10 cellular contexts compared by ENCODE assay signal in genomic region chr17:18093616-18094408, GRCh38. TPM values are rescaled to one million over a fixed set of nuclear protein-coding genes. Genes with fewer than 3 reads are reported as not detected.
A peak's percentile ranks its signal among the peaks of the same experiment; 100 is the strongest.
DNase-seq lines count a peak whose midpoint lies in the region; ATAC-seq, FAIRE-seq and TF ChIP-seq lines count a peak whose summit lies in the region.
"Had no signal": no experiment of that assay in that cellular context is flagged by ENCODE, and none has a peak within 500 bp of the region (broad histone marks: within the 10 kb centered on the region; RNA-seq: fewer than 3 reads in every experiment).

No MANE protein-coding gene starts in this region.

- no peaks in the 10 kb centered on the region for H3K9me3 ChIP-seq in GM12878 (replicated peaks; ENCODE audit: control insufficient read depth, insufficient read depth, low read length)
- H3K9me3 ChIP-seq in liver (ENCODE audit: control insufficient read depth in 4 of 4, low read length in 3 of 4): no peaks in the 10 kb centered on the region

- in situ Hi-C loops in GM12878 (cut with MboI): no loop called here

- H3K4me1 ChIP-seq in GM12878 (ENCODE audit: control insufficient read depth, insufficient read depth, low read length) (no peaks in the 10 kb centered on the region), liver (ENCODE audit: control insufficient read depth in 4 of 4, insufficient read depth in 4 of 4, low read length in 3 of 4) (peaks cover 2 to 8% (median 2%) of the 10 kb centered on the region in 4 donors)

- peaks cover 11% of the 10 kb centered on the region for H3K79me2 ChIP-seq in GM12878 (ENCODE audit: control insufficient read depth, insufficient read depth, low read length)

- no peak overlapping the region for H2AFZ ChIP-seq in GM12878 (ENCODE audit: control insufficient read depth, low read depth, low read length)

- intact Hi-C loops in GM12878 (cut with micrococcal nuclease; ENCODE audit: unreplicated experiment): no loop called here

- no peak overlapping the region for H3K4me2 ChIP-seq in GM12878 (ENCODE audit: control insufficient read depth, insufficient read depth)

- SMC1A ChIA-PET in GM12878 (lab: Charles Lee; ENCODE audit: uncharacterized antibody, unreplicated experiment): no interaction called here

- no TSS peak for BruUV-seq in GM12878 (replicated peaks; lab: Mats Ljungman, UMichigan)

- H3K27me3 ChIP-seq in GM12878 (replicated peaks in 1 of 2; ENCODE audit: control insufficient read depth in 2 of 2, insufficient read depth in 2 of 2, low read length in 1 of 2) (no peaks in the 10 kb centered on the region), liver (ENCODE audit: control insufficient read depth in 4 of 4, insufficient read depth in 4 of 4, low read length in 3 of 4) (no peaks in the 10 kb centered on the region)

- H3K9ac ChIP-seq in GM12878 (ENCODE audit: control insufficient read depth, insufficient read depth, low read length): no peak overlapping the region
- no peak overlapping the region for H3K9ac ChIP-seq in liver (ENCODE audit: low read depth in 1 of 2, low read length in 2 of 2)

- H4K20me1 ChIP-seq in GM12878 (ENCODE audit: control insufficient read depth, insufficient read depth): no peaks in the 10 kb centered on the region

- FAIRE-seq in GM12878 (lab: Jason Lieb, UNC): no peak

- WGBS in GM12878 (ENCODE audit: insufficient coverage, insufficient replicate concordance, low lambda C conversion rate, missing lambda C conversion rate): 90% methylated on average over 15 of the region's 15 CpGs
- 83% methylated on average over 15 of the region's 15 CpGs for WGBS in liver

- ATAC-seq in GM12878: peak; percentile 56

- H3K36me3 ChIP-seq in GM12878 (ENCODE audit: control insufficient read depth in 2 of 2, insufficient read depth in 2 of 2, low read length in 1 of 2) (peaks cover 4 to 12% of the 10 kb centered on the region in 2 experiments), liver (ENCODE audit: control insufficient read depth in 4 of 4, insufficient read depth in 3 of 4, low read depth in 1 of 4, low read length in 3 of 4) (peaks cover 11 to 46% (median 20%) of the 10 kb centered on the region in 4 donors)

- no peak for TF ChIP-seq POLR2A in GM12878 (IDR thresholded peaks at IDR 0.05; ENCODE audit: low read depth, low read length)

- H3K4me3 ChIP-seq in GM12878: no peak overlapping the region
- no peak overlapping the region for H3K4me3 ChIP-seq in liver (ENCODE audit: low read depth in 1 of 3, low read length in 3 of 3)

- no peak for TF ChIP-seq EP300 in GM12878 (IDR thresholded peaks at IDR 0.05; ENCODE audit: borderline replicate concordance in 1 of 2, control insufficient read depth in 1 of 2, low read depth in 2 of 2, low read length in 2 of 2)

- DNase-seq in NCI-H2227 (lab: John Stamatoyannopoulos, UW; ENCODE audit: unreplicated experiment): peak; percentile 32
- DNase-seq in NCI-H2227 treated with DMSO at 0.1 percent for 48 hours (lab: John Stamatoyannopoulos, UW): no peak
- DNase-seq in M059J (ENCODE audit: low read depth): peak; percentile 54
- DNase-seq in GM12878 (ENCODE audit: low read depth, low spot score): no peak
- no peak for DNase-seq in activated CD8-positive, alpha-beta memory T cell treated with anti-CD3 and anti-CD28 coated beads, Interleukin-2, amount 50 U/mL, for 48 hours
- no peak for DNase-seq in cerebellum (ENCODE audit: low spot score)
- DNase-seq in NCI-H2107 treated with DMSO at 0.1 percent for 48 hours (lab: John Stamatoyannopoulos, UW; ENCODE audit: unreplicated experiment): no peak
- DNase-seq: activated B cell treated with CpG ODN at 0.5 μM for 24 hours had no signal

- RAD21 ChIA-PET in GM12878 (lab: Charles Lee; ENCODE audit: unreplicated experiment): no interaction called here

- POLR2A ChIA-PET in GM12878 (lab: Charles Lee): no interaction called here

- TF ChIP-seq RAD21 in GM12878 (IDR thresholded peaks at IDR 0.05; ENCODE audit: insufficient read depth, low read depth, low read length) (no peak), liver (IDR thresholded peaks at IDR 0.05) (peak in 1 of 2 donors; percentile 63)

- CTCF ChIA-PET in GM12878 (lab: Yijun Ruan, JAX): no interaction called here

- H3K27ac ChIP-seq in GM12878 (ENCODE audit: control insufficient read depth, insufficient read depth): no peak overlapping the region
- no peak overlapping the region for H3K27ac ChIP-seq in liver (ENCODE audit: low read depth in 1 of 2, low read length in 2 of 2)
- H3K27ac ChIP-seq: C4-2B had no signal

- TF ChIP-seq CTCF in GM12878 (IDR thresholded peaks at IDR 0.05 in 2 of 3, conservative IDR thresholded peaks at IDR 0.05 in 1 of 3; ENCODE audit: control insufficient read depth in 2 of 3, extremely low read depth in 1 of 3, insufficient read depth in 1 of 3, low read depth in 3 of 3, low read length in 3 of 3): peak in 2 of 3 experiments; percentile 24 to 38; a peak in 2 of 6 replicates
- peak; percentile 21 for TF ChIP-seq CTCF in liver (IDR thresholded peaks at IDR 0.05; ENCODE audit: low read depth, low read length, missing input control)

RNA-seq across cellular contexts. Expression of gene DRG2, which starts 6.1 kb away (rescaled TPM):
- 40.6 and 41.3 TPM in 2 replicates for total RNA-seq in M059J (2014; rRNA removed; shearing (Covaris generic))
- total RNA-seq in GM12878 (2013; cell fraction: nucleolus; rRNA removed): 79.5 and 83.7 TPM in 2 replicates
- total RNA-seq in GM12878 (2014; rRNA removed): 54.0 and 57.8 TPM in 2 replicates
- total RNA-seq in GM12878 (2014; rRNA removed; fragmentation: Illumina TruSeq; extraction: Trizol): 37.7 and 42.1 TPM in 2 replicates
- 55.0 and 56.2 TPM in 2 replicates for total RNA-seq in GM12878 (2021)
- 18.1 TPM for polyA plus RNA-seq in GM12878 (2011; ENCODE audit: low read depth)
- polyA plus RNA-seq in GM12878 (2011; rRNA removed): 17.1 and 32.9 TPM in 2 replicates
- 42.7 and 47.6 TPM in 2 replicates for polyA plus RNA-seq in GM12878 (2011; cell fraction: cytosol; rRNA removed)
- 108 and 113 TPM in 2 replicates for polyA plus RNA-seq in GM12878 (2011; cell fraction: nucleus; rRNA removed)
- polyA plus RNA-seq in GM12878 (2012): 27.8 and 30.8 TPM in 2 replicates
- polyA plus RNA-seq in GM12878 (2014; fragmentation: Illumina TruSeq; extraction: Trizol): 19.3 and 35.2 TPM in 2 replicates
- 10 to 100 TPM in 1 of 2 experiments, 1 to 10 TPM in 1; 9.1 to 13.7 TPM for polyA plus RNA-seq in GM12878 (2014; fragmentation: Nextera tagmentation; extraction: Ambion mirVana)
- polyA plus RNA-seq in GM12878 (2014; rRNA removed): 53.3 and 56.5 TPM in 2 replicates
- polyA plus RNA-seq in GM12878 (2016; fragmentation: Nextera tagmentation; extraction: Ambion mirVana): 10 to 100 TPM; 49.3 to 64.8 TPM
- 34.3 and 52.0 TPM in 2 replicates for polyA minus RNA-seq in GM12878 (2011; rRNA and poly(A)+ RNA removed)
- polyA minus RNA-seq in GM12878 (2011; cell fraction: cytosol; rRNA and poly(A)+ RNA removed): 18.8 and 21.0 TPM in 2 replicates
- polyA minus RNA-seq in GM12878 (2011; cell fraction: nucleus; rRNA and poly(A)+ RNA removed): 35.2 and 59.0 TPM in 2 replicates
- 10 to 100 TPM; 10.9 to 24.9 TPM for total RNA-seq in liver
- 10 to 100 TPM; 17.0 to 20.2 TPM for polyA plus RNA-seq in liver
- 20.0 TPM for total RNA-seq in cerebellum

RNA-seq across cellular contexts. Expression of gene MYO15A, which starts 14.7 kb away (rescaled TPM):
- total RNA-seq in M059J (2014; rRNA removed; shearing (Covaris generic)): not detected in 2 replicates
- 5.5 and 6.0 TPM in 2 replicates for total RNA-seq in GM12878 (2013; cell fraction: nucleolus; rRNA removed)
- total RNA-seq in GM12878 (2014; rRNA removed): 0.22 and 0.23 TPM in 2 replicates
- 0.18 TPM in 1 of 2 replicates, not detected in the other for total RNA-seq in GM12878 (2014; rRNA removed; fragmentation: Illumina TruSeq; extraction: Trizol)
- 0.13 and 0.56 TPM in 2 replicates for total RNA-seq in GM12878 (2021)
- polyA plus RNA-seq in GM12878 (2011; ENCODE audit: low read depth): 1.0 TPM
- polyA plus RNA-seq in GM12878 (2011; rRNA removed): 0.71 and 0.77 TPM in 2 replicates
- polyA plus RNA-seq in GM12878 (2011; cell fraction: cytosol; rRNA removed): 0.70 and 0.94 TPM in 2 replicates
- 3.4 and 8.1 TPM in 2 replicates for polyA plus RNA-seq in GM12878 (2011; cell fraction: nucleus; rRNA removed)
- 1.6 and 2.1 TPM in 2 replicates for polyA plus RNA-seq in GM12878 (2012)
- polyA plus RNA-seq in GM12878 (2014; fragmentation: Illumina TruSeq; extraction: Trizol): 0.03 and 0.19 TPM in 2 replicates
- polyA plus RNA-seq in GM12878 (2014; fragmentation: Nextera tagmentation; extraction: Ambion mirVana): not detected
- 0.10 and 0.20 TPM in 2 replicates for polyA plus RNA-seq in GM12878 (2014; rRNA removed)
- under 1 TPM in 1 of 2 experiments, not detected in 1; 0.03 TPM for polyA plus RNA-seq in GM12878 (2016; fragmentation: Nextera tagmentation; extraction: Ambion mirVana)
- 0.29 and 1.5 TPM in 2 replicates for polyA minus RNA-seq in GM12878 (2011; rRNA and poly(A)+ RNA removed)
- not detected in 2 replicates for polyA minus RNA-seq in GM12878 (2011; cell fraction: cytosol; rRNA and poly(A)+ RNA removed)
- polyA minus RNA-seq in GM12878 (2011; cell fraction: nucleus; rRNA and poly(A)+ RNA removed): 1.7 and 2.9 TPM in 2 replicates
- total RNA-seq in liver: 1 to 10 TPM in 1 of 2 donors, under 1 TPM in 1; 0.84 to 2.9 TPM
- 1 to 10 TPM in 1 of 2 donors, under 1 TPM in 1; 0.15 to 1.1 TPM for polyA plus RNA-seq in liver
- 1.6 TPM for total RNA-seq in cerebellum

RNA-seq across cellular contexts. Expression of gene GID4, which starts 54.6 kb away (rescaled TPM):
- 5.9 and 8.2 TPM in 2 replicates for total RNA-seq in M059J (2014; rRNA removed; shearing (Covaris generic))
- 9.3 and 10.5 TPM in 2 replicates for total RNA-seq in GM12878 (2013; cell fraction: nucleolus; rRNA removed)
- total RNA-seq in GM12878 (2014; rRNA removed) (4.4 and 4.5 TPM in 2 replicates), GM12878 (2014; rRNA removed; fragmentation: Illumina TruSeq; extraction: Trizol) (3.3 and 3.7 TPM in 2 replicates), GM12878 (2021) (5.7 and 7.3 TPM in 2 replicates), liver (1 to 10 TPM; 4.4 to 4.9 TPM), cerebellum (8.6 TPM)
- polyA plus RNA-seq in GM12878 (2011; ENCODE audit: low read depth): 3.2 TPM
- polyA plus RNA-seq in GM12878 (2011; rRNA removed) (6.1 and 6.3 TPM in 2 replicates), GM12878 (2014; fragmentation: Illumina TruSeq; extraction: Trizol) (5.5 and 6.1 TPM in 2 replicates), GM12878 (2014; fragmentation: Nextera tagmentation; extraction: Ambion mirVana) (1 to 10 TPM in 1 of 2 experiments, under 1 TPM in 1; 0.93 to 1.6 TPM), GM12878 (2014; rRNA removed) (3.5 and 3.6 TPM in 2 replicates), GM12878 (2016; fragmentation: Nextera tagmentation; extraction: Ambion mirVana) (1 to 10 TPM; 3.4 to 3.6 TPM), liver (1 to 10 TPM; 1.7 to 3.0 TPM)
- 3.6 and 5.7 TPM in 2 replicates for polyA plus RNA-seq in GM12878 (2011; cell fraction: cytosol; rRNA removed)
- 3.6 and 3.7 TPM in 2 replicates for polyA plus RNA-seq in GM12878 (2011; cell fraction: nucleus; rRNA removed)
- polyA plus RNA-seq in GM12878 (2012): 4.5 and 6.2 TPM in 2 replicates
- polyA minus RNA-seq in GM12878 (2011; rRNA and poly(A)+ RNA removed): 8.4 and 8.9 TPM in 2 replicates
- 2.1 and 3.2 TPM in 2 replicates for polyA minus RNA-seq in GM12878 (2011; cell fraction: cytosol; rRNA and poly(A)+ RNA removed)
- polyA minus RNA-seq in GM12878 (2011; cell fraction: nucleus; rRNA and poly(A)+ RNA removed): 1.7 and 3.4 TPM in 2 replicates

RNA-seq across cellular contexts. Expression of gene ATPAF2, which starts 54.8 kb away (rescaled TPM):
- total RNA-seq in M059J (2014; rRNA removed; shearing (Covaris generic)): 12.3 and 14.4 TPM in 2 replicates
- 74.6 and 82.4 TPM in 2 replicates for total RNA-seq in GM12878 (2013; cell fraction: nucleolus; rRNA removed)
- total RNA-seq in GM12878 (2014; rRNA removed) (21.9 and 26.1 TPM in 2 replicates), GM12878 (2014; rRNA removed; fragmentation: Illumina TruSeq; extraction: Trizol) (18.4 and 19.8 TPM in 2 replicates), GM12878 (2021) (27.0 and 33.2 TPM in 2 replicates), liver (10 to 100 TPM; 12.9 to 14.4 TPM), cerebellum (38.5 TPM)
- polyA plus RNA-seq in GM12878 (2011; ENCODE audit: low read depth): 17.4 TPM
- polyA plus RNA-seq in GM12878 (2011; rRNA removed) (17.4 and 28.7 TPM in 2 replicates), GM12878 (2014; fragmentation: Illumina TruSeq; extraction: Trizol) (25.5 and 27.5 TPM in 2 replicates), GM12878 (2014; fragmentation: Nextera tagmentation; extraction: Ambion mirVana) (10 to 100 TPM in 1 of 2 experiments, 1 to 10 TPM in 1; 6.5 to 15.3 TPM), GM12878 (2014; rRNA removed) (28.0 and 29.4 TPM in 2 replicates), GM12878 (2016; fragmentation: Nextera tagmentation; extraction: Ambion mirVana) (10 to 100 TPM; 32.8 to 33.0 TPM), liver (10 to 100 TPM; 19.1 to 20.1 TPM)
- polyA plus RNA-seq in GM12878 (2011; cell fraction: cytosol; rRNA removed): 24.7 and 31.7 TPM in 2 replicates
- 77.1 and 79.0 TPM in 2 replicates for polyA plus RNA-seq in GM12878 (2011; cell fraction: nucleus; rRNA removed)
- 19.2 and 28.3 TPM in 2 replicates for polyA plus RNA-seq in GM12878 (2012)
- 18.9 and 27.5 TPM in 2 replicates for polyA minus RNA-seq in GM12878 (2011; rRNA and poly(A)+ RNA removed)
- 10.1 and 12.4 TPM in 2 replicates for polyA minus RNA-seq in GM12878 (2011; cell fraction: cytosol; rRNA and poly(A)+ RNA removed)
- polyA minus RNA-seq in GM12878 (2011; cell fraction: nucleus; rRNA and poly(A)+ RNA removed): 17.4 and 35.1 TPM in 2 replicates

Comparison
In these comparisons a context has a peak if more than half of its experiments do, and no peak if none do; other contexts are left out.
1. DNase-seq: peak in NCI-H2227 (single experiment) and M059J (single experiment); none in NCI-H2227 treated with DMSO at 0.1 percent for 48 hours (single experiment), GM12878 (single experiment), activated CD8-positive, alpha-beta memory T cell treated with anti-CD3 and anti-CD28 coated beads, Interleukin-2, amount 50 U/mL, for 48 hours (single experiment), cerebellum (single experiment) and NCI-H2107 treated with DMSO at 0.1 percent for 48 hours (single experiment).